In genomic region chr22:33049125-33049729, GRCh38 we compare ENCODE assay signal across 8 cellular contexts. TPM values are rescaled to one million over a fixed set of nuclear protein-coding genes. Genes with fewer than 3 reads are reported as not detected.
DNase-seq lines count a peak whose midpoint lies in the region; ATAC-seq and TF ChIP-seq lines count a peak whose summit lies in the region.

No MANE protein-coding gene starts in this region.

- no peak overlapping the region for H3K4me3 Mint-ChIP-seq in activated B cell treated with CpG ODN at 0.5 μM for 24 hours

- ATAC-seq in activated B cell treated with CpG ODN at 0.5 μM for 24 hours (ENCODE audit: low read depth) (peak; percentile 65), left lobe of liver (peak; percentile 98)

- no peaks in the 10 kb centered on the region for H3K9me3 Mint-ChIP-seq in activated B cell treated with CpG ODN at 0.5 μM for 24 hours

- POLR2A ChIA-PET in activated B cell treated with CpG ODN at 0.5 μM for 24 hours (lab: Charles Lee): no interaction called here

- intact Hi-C loops in activated B cell treated with CpG ODN at 0.5 μM for 24 hours (cut with micrococcal nuclease): loop anchor here (1.0 kb wide), 2 partner anchors 31 to 1072 kb away; no protein-coding TSS in a partner anchor

- DNase-seq in NCI-H1417 (lab: John Stamatoyannopoulos, UW) (peak; percentile 28 to 68 (median 48)), NCI-H1417 treated with DMSO at 0.1 percent for 48 hours (lab: John Stamatoyannopoulos, UW) (no peak), NCI-H146 treated with DMSO at 0.1 percent for 48 hours (lab: John Stamatoyannopoulos, UW; ENCODE audit: unreplicated experiment) (peak; percentile 11), activated B cell treated with CpG ODN at 0.5 μM for 24 hours (peak; percentile 35), cerebellar cortex (ENCODE audit: low spot score) (peak; percentile 77), left lobe of liver (ENCODE audit: low spot score) (peak; percentile 72), NCI-H526 treated with DMSO at 0.1 percent for 48 hours (lab: John Stamatoyannopoulos, UW) (no peak)
- DNase-seq in stimulated activated CD4-positive, alpha-beta T cell treated with anti-CD3 and anti-CD28 coated beads, TNF-alpha, amount 100 ng/mL, for 1 hour (ENCODE audit: low read depth in 3 of 3, low spot score in 1 of 3): peak in 2 of 3 donors; percentile 6 to 28

- no peaks in the 10 kb centered on the region for H3K36me3 Mint-ChIP-seq in activated B cell treated with CpG ODN at 0.5 μM for 24 hours (ENCODE audit: low read depth)

- CTCF ChIA-PET in activated B cell treated with CpG ODN at 0.5 μM for 24 hours (lab: Charles Lee): interaction anchor here (0.6 to 2.8 kb wide), 15 partner anchors 9 to 521 kb away, joined by 3 to 49 read pairs (median 4); partner anchors contain the start of gene SYN3

- TF ChIP-seq CTCF in activated B cell treated with CpG ODN at 0.5 μM for 24 hours (IDR thresholded peaks at IDR 0.05): peak; percentile 93

- no peak overlapping the region for H3K27ac Mint-ChIP-seq in activated B cell treated with CpG ODN at 0.5 μM for 24 hours

- peaks cover 17% of the 10 kb centered on the region for H3K4me1 Mint-ChIP-seq in activated B cell treated with CpG ODN at 0.5 μM for 24 hours

- H3K27me3 Mint-ChIP-seq in activated B cell treated with CpG ODN at 0.5 μM for 24 hours: peaks cover 27% of the 10 kb centered on the region

RNA-seq across cellular contexts. Expression of gene SYN3, which starts 9.0 kb away (rescaled TPM):
- total RNA-seq in activated B cell treated with CpG ODN at 0.5 μM for 24 hours (0.78 and 1.5 TPM in 2 replicates), left lobe of liver (0.75 TPM)

Comparison
In these comparisons a context has a peak if more than half of its experiments do, and no peak if none do; other contexts are left out.
1. DNase-seq: peak in NCI-H1417 (3 of 3), NCI-H146 treated with DMSO at 0.1 percent for 48 hours (single experiment), activated B cell treated with CpG ODN at 0.5 μM for 24 hours (single experiment), cerebellar cortex (single experiment), left lobe of liver (single experiment) and stimulated activated CD4-positive, alpha-beta T cell treated with anti-CD3 and anti-CD28 coated beads, TNF-alpha, amount 100 ng/mL, for 1 hour (2 of 3); none in NCI-H1417 treated with DMSO at 0.1 percent for 48 hours (single experiment) and NCI-H526 treated with DMSO at 0.1 percent for 48 hours (single experiment).